In genomic region chr19:12703056-12703455, GRCh38 we compare ENCODE assay signal across 8 cellular contexts. TPM values are rescaled to one million over a fixed set of nuclear protein-coding genes. Genes with fewer than 3 reads are reported as not detected.
DNase-seq lines count a peak whose midpoint lies in the region; ATAC-seq, FAIRE-seq and TF ChIP-seq lines count a peak whose summit lies in the region.

No MANE protein-coding gene starts in this region.

- no peaks in the 10 kb centered on the region for H3K9me3 ChIP-seq in kidney (ENCODE audit: control insufficient read depth in 1 of 2, low read length in 2 of 2)

- ATAC-seq in WTC11 (peak; percentile 96), HG03520 (IDR thresholded peaks at IDR 0.05; ENCODE audit: unreplicated experiment) (no peak), HG02759 (IDR thresholded peaks at IDR 0.05; ENCODE audit: unreplicated experiment) (no peak)

- no peak for FAIRE-seq in kidney (lab: Jason Lieb, UNC)

- peaks cover 63% of the 10 kb centered on the region for H3K36me3 Mint-ChIP-seq in WTC11

- H3K9me3 Mint-ChIP-seq in WTC11: no peaks in the 10 kb centered on the region

- no peaks in the 10 kb centered on the region for H3K4me1 ChIP-seq in kidney (ENCODE audit: control insufficient read depth in 1 of 2, insufficient read depth in 1 of 2, low read depth in 1 of 2, low read length in 2 of 2)

- peaks cover 4% of the 10 kb centered on the region for H3K4me1 Mint-ChIP-seq in WTC11

- POLR2A ChIA-PET in WTC11 (lab: Charles Lee): interaction anchor here (0.7 kb wide), 1 partner anchor 16 kb away, joined by 3 read pairs; the partner anchor contains the start of gene GNG14

- peaks cover 23 to 48% of the 10 kb centered on the region in 2 donors for H3K36me3 ChIP-seq in kidney (ENCODE audit: control insufficient read depth in 1 of 2, insufficient read depth in 2 of 2, low read length in 2 of 2)

- no peak overlapping the region for H3K4me3 Mint-ChIP-seq in WTC11

- CTCF ChIA-PET in WTC11 (lab: Charles Lee): interaction anchor here (0.6 to 2.4 kb wide), 10 partner anchors 14 to 144 kb away, joined by 3 to 11 read pairs (median 6); no protein-coding TSS in a partner anchor

- H3K27me3 Mint-ChIP-seq in WTC11 (ENCODE audit: low read depth): no peaks in the 10 kb centered on the region; the same call in 1 of the 2 replicates

- no peak for TF ChIP-seq CTCF in WTC11 (IDR thresholded peaks at IDR 0.05)
- no peak for TF ChIP-seq CTCF in kidney (IDR thresholded peaks at IDR 0.05; ENCODE audit: borderline replicate concordance, extremely low read depth, insufficient read depth)

- no peak overlapping the region for H3K4me3 ChIP-seq in kidney (ENCODE audit: low read length in 2 of 2)

- H3K9ac ChIP-seq in kidney (ENCODE audit: low read length in 2 of 2): no peak overlapping the region

- DNase-seq in NCI-H1092 (lab: John Stamatoyannopoulos, UW): peak; percentile 20
- DNase-seq in NCI-H1092 treated with DMSO at 0.1 percent for 48 hours (lab: John Stamatoyannopoulos, UW): no peak
- peak; percentile 57 for DNase-seq in LHCN-M2 (ENCODE audit: low read depth)
- peak; percentile 88 for DNase-seq in WTC11 (ENCODE audit: low spot score)
- DNase-seq in kidney tubule cell (ENCODE audit: low spot score): peak; percentile 26
- no peak for DNase-seq in kidney

- intact Hi-C loops in kidney (cut with DNase I): no loop called here

- no peak overlapping the region for H3K27ac ChIP-seq in kidney (ENCODE audit: low read depth in 2 of 2, low read length in 2 of 2)

- peak overlapping the region; percentile 94 for H3K27ac Mint-ChIP-seq in WTC11

TF ChIP-seq in WTC11, 78 proteins besides CTCF, POLR2A, EP300 and RAD21:
- TF ChIP-seq EMX1 (CRISPR knock-in tag; IDR thresholded peaks at IDR 0.05) (no peak), NFYB (CRISPR knock-in tag; conservative IDR thresholded peaks at IDR 0.05; ENCODE audit: low read depth) (peak; percentile 82)

RNA-seq across cellular contexts. Expression of gene FBXW9, which starts 6.6 kb away (rescaled TPM):
- total RNA-seq in LHCN-M2 (2014; rRNA removed): 8.1 and 8.7 TPM in 2 replicates
- polyA plus RNA-seq in LHCN-M2 (2012): 6.9 TPM
- total RNA-seq in WTC11 (2021): 13.7 to 16.0 TPM (median 15.2 TPM) in 3 replicates
- total RNA-seq in kidney: 11.4 TPM
- 14.9 TPM for polyA plus RNA-seq in kidney (ENCODE audit: insufficient read depth, low read depth, low replicate concordance)

RNA-seq across cellular contexts. Expression of gene GNG14, which starts 15.3 kb away (rescaled TPM):
- total RNA-seq in LHCN-M2 (2014; rRNA removed) (not detected in 2 replicates), WTC11 (2021) (not detected in 3 replicates), kidney (not detected)
- not detected for polyA plus RNA-seq in LHCN-M2 (2012)
- polyA plus RNA-seq in kidney (ENCODE audit: insufficient read depth, low read depth, low replicate concordance): not detected

RNA-seq across cellular contexts. Expression of gene TNPO2, which starts 20.7 kb away (rescaled TPM):
- 41.0 and 56.0 TPM in 2 replicates for total RNA-seq in LHCN-M2 (2014; rRNA removed)
- polyA plus RNA-seq in LHCN-M2 (2012): 34.6 TPM
- total RNA-seq in WTC11 (2021): 90.9 to 105 TPM (median 94.4 TPM) in 3 replicates
- 62.7 TPM for total RNA-seq in kidney
- polyA plus RNA-seq in kidney (ENCODE audit: insufficient read depth, low read depth, low replicate concordance): 20.5 TPM

RNA-seq across cellular contexts. Expression of gene DHPS, which starts 21.4 kb away (rescaled TPM):
- total RNA-seq in LHCN-M2 (2014; rRNA removed) (106 and 109 TPM in 2 replicates), WTC11 (2021) (93.3 to 115 TPM (median 104 TPM) in 3 replicates), kidney (75.9 TPM)
- polyA plus RNA-seq in LHCN-M2 (2012): 66.0 TPM
- 61.3 TPM for polyA plus RNA-seq in kidney (ENCODE audit: insufficient read depth, low read depth, low replicate concordance)

RNA-seq across cellular contexts. Expression of gene TRIR, which starts 31.4 kb away (rescaled TPM):
- 372 and 446 TPM in 2 replicates for total RNA-seq in LHCN-M2 (2014; rRNA removed)
- 262 TPM for polyA plus RNA-seq in LHCN-M2 (2012)
- 165 to 172 TPM (median 167 TPM) in 3 replicates for total RNA-seq in WTC11 (2021)
- total RNA-seq in kidney: 135 TPM
- 321 TPM for polyA plus RNA-seq in kidney (ENCODE audit: insufficient read depth, low read depth, low replicate concordance)

Comparison
In these comparisons a context has a peak if more than half of its experiments do, and no peak if none do; other contexts are left out.
1. DNase-seq: peak in NCI-H1092 (single experiment), LHCN-M2 (single experiment), WTC11 (single experiment) and kidney tubule cell (single experiment); none in NCI-H1092 treated with DMSO at 0.1 percent for 48 hours (single experiment) and kidney (single experiment).